In genomic region chr2:175030380-175031271, GRCh38 we compare ENCODE assay signal across 9 cellular contexts. TPM values are rescaled to one million over a fixed set of nuclear protein-coding genes. Genes with fewer than 3 reads are reported as not detected.
A peak's percentile ranks its signal among the peaks of the same experiment; 100 is the strongest.
DNase-seq lines count a peak whose midpoint lies in the region; ATAC-seq and TF ChIP-seq lines count a peak whose summit lies in the region.
"Had no signal": no experiment of that assay in that cellular context is flagged by ENCODE, and none has a peak within 500 bp of the region (broad histone marks: within the 10 kb centered on the region; RNA-seq: fewer than 3 reads in every experiment).

No MANE protein-coding gene starts in this region.

- 53% methylated on average over 5 of the region's 5 CpGs for WGBS in liver

- H3K4me3 ChIP-seq in liver (ENCODE audit: low read depth in 1 of 3, low read length in 3 of 3) = no peak overlapping the region
- H3K4me3 ChIP-seq: thyroid gland had no signal

- H3K9ac ChIP-seq in liver (ENCODE audit: low read depth in 1 of 2, low read length in 2 of 2) = no peak overlapping the region

- H3K4me1 ChIP-seq in liver (ENCODE audit: control insufficient read depth in 4 of 4, insufficient read depth in 4 of 4, low read length in 3 of 4) = peaks cover 0 to 7% (median 5%) of the 10 kb centered on the region in 4 donors

- no peak overlapping the region for H3K27ac ChIP-seq in liver (ENCODE audit: low read depth in 1 of 2, low read length in 2 of 2)
- H3K27ac ChIP-seq: thyroid gland had no signal

- ATAC-seq in GM18867 (IDR thresholded peaks at IDR 0.05; ENCODE audit: unreplicated experiment) = peak; percentile 49
- no peak for ATAC-seq in HG02642 (IDR thresholded peaks at IDR 0.05; ENCODE audit: poor library complexity, unreplicated experiment)
- no peak for ATAC-seq in HG03439 (IDR thresholded peaks at IDR 0.05; ENCODE audit: unreplicated experiment)

- TF ChIP-seq RAD21 in liver (IDR thresholded peaks at IDR 0.05) = peak; percentile 54 to 65

- H3K27me3 ChIP-seq in liver (ENCODE audit: control insufficient read depth in 4 of 4, insufficient read depth in 4 of 4, low read length in 3 of 4) = no peaks in the 10 kb centered on the region
- H3K27me3 ChIP-seq: thyroid gland had no signal

- H3K9me3 ChIP-seq in liver (ENCODE audit: control insufficient read depth in 4 of 4, low read length in 3 of 4) = no peaks in the 10 kb centered on the region
- H3K9me3 ChIP-seq: thyroid gland had no signal

- peak; percentile 23 for TF ChIP-seq CTCF in liver (IDR thresholded peaks at IDR 0.05; ENCODE audit: low read depth, low read length, missing input control)

- DNase-seq in AML-193 (lab: John Stamatoyannopoulos, UW) (peak; percentile 28 to 56), NCI-H2196 (lab: John Stamatoyannopoulos, UW; ENCODE audit: unreplicated experiment) (peak; percentile 67), astrocyte of the hippocampus (ENCODE audit: low read depth, low spot score) (peak; percentile 69), ureter (ENCODE audit: low spot score) (no peak)

- no peaks in the 10 kb centered on the region for H3K36me3 ChIP-seq in liver (ENCODE audit: control insufficient read depth in 4 of 4, insufficient read depth in 3 of 4, low read depth in 1 of 4, low read length in 3 of 4)
- H3K36me3 ChIP-seq: thyroid gland had no signal

TF ChIP-seq in liver, 16 proteins besides CTCF, POLR2A, EP300 and RAD21:
- TF ChIP-seq MAX (IDR thresholded peaks at IDR 0.05) (no peak), ZBTB33 (IDR thresholded peaks at IDR 0.05) (no peak), FOXA1 (IDR thresholded peaks at IDR 0.05) (no peak), ATF3 (IDR thresholded peaks at IDR 0.05) (no peak), EGR1 (IDR thresholded peaks at IDR 0.05; ENCODE audit: low read depth in 2 of 2) (no peak), HNF4G (IDR thresholded peaks at IDR 0.05) (no peak), NR2F2 (IDR thresholded peaks at IDR 0.05) (no peak), HNF4A (conservative IDR thresholded peaks at IDR 0.05) (peak; percentile 75 to 76), YY1 (IDR thresholded peaks at IDR 0.05) (no peak), SP1 (IDR thresholded peaks at IDR 0.05) (peak; percentile 65), JUND (IDR thresholded peaks at IDR 0.05) (peak in 1 of 2 donors; percentile 40), FOXA2 (IDR thresholded peaks at IDR 0.05) (peak; percentile 12), GABPA (IDR thresholded peaks at IDR 0.05 in 1 of 2, conservative IDR thresholded peaks at IDR 0.05 in 1 of 2) (no peak), REST (IDR thresholded peaks at IDR 0.05) (peak; percentile 67), TAF1 (conservative IDR thresholded peaks at IDR 0.05) (no peak), RXRA (IDR thresholded peaks at IDR 0.05) (peak in 1 of 2 donors; percentile 36)

RNA-seq across cellular contexts. Expression of gene CHN1, which starts 25.4 kb away (rescaled TPM):
- total RNA-seq in liver (1 to 10 TPM; 1.1 to 1.6 TPM), ureter (13.4 TPM)
- 1 to 10 TPM in 1 of 2 donors, under 1 TPM in 1; 0.66 to 1.1 TPM for polyA plus RNA-seq in liver
